22 cellular contexts compared by ENCODE assay signal in the genomic region with DNA sequence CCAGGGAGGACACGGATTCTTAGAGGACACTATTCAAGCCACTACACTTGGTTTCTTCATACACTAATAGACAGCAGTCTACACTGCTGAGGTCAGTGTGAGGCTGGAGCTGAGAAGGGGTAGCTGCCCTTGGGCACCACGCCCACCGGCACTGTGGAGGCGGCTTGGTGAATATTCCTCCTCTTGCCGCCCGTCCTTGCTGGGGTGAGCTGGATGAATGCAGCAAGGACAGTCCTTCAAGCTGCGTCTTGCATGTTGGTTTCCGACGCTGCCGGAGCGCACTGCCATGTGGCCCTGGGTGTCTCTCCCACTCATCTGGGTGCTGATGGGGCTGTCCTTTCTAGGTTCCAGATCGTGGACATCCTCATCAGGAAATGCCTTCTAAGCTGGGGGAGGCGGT. TPM values are rescaled to one million over a fixed set of nuclear protein-coding genes. Genes with fewer than 3 reads are reported as not detected.
"Had no signal": no experiment of that assay in that cellular context is flagged by ENCODE, and none has a peak within 500 bp of the region (broad histone marks: within the 10 kb centered on the region; RNA-seq: fewer than 3 reads in every experiment).

No MANE protein-coding gene starts in this region.

- H3K4me1 Mint-ChIP-seq: stimulated activated memory B cell treated with anti-CD40 and anti-IgM and Interleukin-4, amounts not matched to agents 10 μg/mL and 1 μg/mL and 100 μg/mL, for 72 hours had no signal

- H3K4me1 ChIP-seq: foreskin keratinocyte had no signal

- H3K4me3 ChIP-seq: lung, right atrium auricular region, skin epidermis, testis, upper lobe of left lung had no signal

- DNase-seq: activated CD4-positive, CD25-positive, alpha-beta regulatory T cell treated with anti-CD3 and anti-CD28 coated beads, Interleukin-2, amount 50 U/mL, for 72 hours; activated gamma-delta T cell treated with Interleukin-2 at 50 U/mL for 16 hours; foreskin keratinocyte; hypothalamus; midbrain; stimulated activated CD4-positive, alpha-beta T cell treated with anti-CD3 and anti-CD28 coated beads, Interleukin-4, amount 100 ng/mL, for 24 hours; testis had no signal

- H3K27me3 ChIP-seq: foreskin keratinocyte, right atrium auricular region, testis, upper lobe of left lung had no signal

- H3K36me3 Mint-ChIP-seq: activated naive CD4-positive, alpha-beta T cell treated with anti-CD3 and anti-CD28 coated beads, Interleukin-2, amount 50 U/mL, for 72 hours had no signal

- H3K27ac Mint-ChIP-seq: activated naive CD4-positive, alpha-beta T cell treated with anti-CD3 and anti-CD28 coated beads, Interleukin-2, amount 50 U/mL, for 72 hours; stimulated activated memory B cell treated with anti-CD40 and anti-IgM and Interleukin-4, amounts not matched to agents 10 μg/mL and 1 μg/mL and 100 μg/mL, for 72 hours; T-helper 1 cell treated with Interleukin-12 subunit alpha and Interleukin-12 subunit beta and Interleukin-4 antibody, amounts not matched to agents 30 μg/mL and 1 μg/mL, for 36 hours had no signal

- H3K9me3 ChIP-seq: right atrium auricular region, testis, upper lobe of left lung had no signal

- FAIRE-seq: keratinocyte had no signal

- H3K27ac ChIP-seq: foreskin keratinocyte, right atrium auricular region, skin epidermis, testis, upper lobe of left lung had no signal

- H3K9me3 Mint-ChIP-seq: activated naive CD4-positive, alpha-beta T cell treated with anti-CD3 and anti-CD28 coated beads, Interleukin-2, amount 50 U/mL, for 72 hours; stimulated activated memory B cell treated with anti-CD40 and anti-IgM and Interleukin-4, amounts not matched to agents 10 μg/mL and 1 μg/mL and 100 μg/mL, for 72 hours; T-helper 1 cell treated with Interleukin-12 subunit alpha and Interleukin-12 subunit beta and Interleukin-4 antibody, amounts not matched to agents 30 μg/mL and 1 μg/mL, for 36 hours had no signal

- H3K4me3 Mint-ChIP-seq: stimulated activated memory B cell treated with anti-CD40 and anti-IgM and Interleukin-4, amounts not matched to agents 10 μg/mL and 1 μg/mL and 100 μg/mL, for 72 hours; T-helper 1 cell treated with Interleukin-12 subunit alpha and Interleukin-12 subunit beta and Interleukin-4 antibody, amounts not matched to agents 30 μg/mL and 1 μg/mL, for 36 hours had no signal

RNA-seq across cellular contexts. Expression of a gene that starts 15.9 kb away (rescaled TPM):
- total RNA-seq: activated CD8-positive, alpha-beta memory T cell treated with anti-CD3 and anti-CD28 coated beads for 36 hours; cardiac septum; dermis microvascular lymphatic vessel endothelial cell; epithelial cell of proximal tubule; fibroblast of lung; foreskin keratinocyte; myocyte; posterior vena cava; right atrium auricular region had no signal
